In the genomic region with DNA sequence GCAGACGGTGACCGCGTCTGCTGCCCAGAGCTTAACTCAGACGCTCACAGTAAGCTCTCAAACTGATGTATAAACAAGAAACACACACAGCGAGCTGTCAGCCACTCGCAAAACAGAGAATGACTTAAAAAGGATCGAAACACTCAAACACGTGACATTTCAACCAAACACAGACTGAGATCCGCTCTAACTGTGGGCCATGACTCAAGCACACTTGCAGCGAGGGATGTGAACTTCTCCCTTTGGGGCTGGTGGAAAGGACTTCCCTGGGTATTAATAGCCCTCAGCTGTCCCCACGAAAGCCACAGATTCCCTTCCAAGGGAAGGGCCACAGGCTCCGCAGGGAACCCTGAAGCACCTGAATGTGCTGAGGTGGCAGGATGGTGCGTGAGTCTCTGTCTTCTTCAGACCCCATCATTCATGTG, we compare ENCODE assay signal across 9 cellular contexts. TPM values are rescaled to one million over a fixed set of nuclear protein-coding genes. Genes with fewer than 3 reads are reported as not detected.
DNase-seq lines count a peak whose midpoint lies in the region; ATAC-seq and TF ChIP-seq lines count a peak whose summit lies in the region.
"Had no signal": no experiment of that assay in that cellular context is flagged by ENCODE, and none has a peak within 500 bp of the region (broad histone marks: within the 10 kb centered on the region; RNA-seq: fewer than 3 reads in every experiment).

No MANE protein-coding gene starts in this region.

- H3K27me3 ChIP-seq in GM23248 (replicated peaks; ENCODE audit: insufficient read depth), result peaks cover 57% of the 10 kb centered on the region

- CTCF ChIA-PET in activated CD8-positive, alpha-beta T cell treated with anti-CD3 and anti-CD28 coated beads for 36 hours (lab: Charles Lee), result interaction anchor here (0.6 to 2.8 kb wide), 9 partner anchors 10 to 247 kb away, joined by 3 to 11 read pairs (median 3); no protein-coding TSS in a partner anchor
- CTCF ChIA-PET in HEK293T (lab: Yijun Ruan, JAX), result no interaction called here

- no peak for TF ChIP-seq CTCF in activated CD8-positive, alpha-beta T cell treated with anti-CD3 and anti-CD28 coated beads for 36 hours (IDR thresholded peaks at IDR 0.05)
- no peak for TF ChIP-seq CTCF in nephron (IDR thresholded peaks at IDR 0.05; ENCODE audit: unreplicated experiment in 3 of 3)

- 78 to 83% methylated on average over 13 of the region's 13 CpGs for WGBS in GM23248 (ENCODE audit: low coverage in 1 of 2, low lambda C conversion rate in 2 of 2, missing lambda C conversion rate in 2 of 2), 2 experiments

- no peaks in the 10 kb centered on the region for H3K9me3 ChIP-seq in GM23248 (ENCODE audit: low read depth)

- peak overlapping the region; percentile 87 for H3K27ac Mint-ChIP-seq in activated CD8-positive, alpha-beta T cell treated with anti-CD3 and anti-CD28 coated beads for 36 hours
- peak overlapping the region in 2 of 3 experiments; percentile 20 to 60 for H3K27ac Mint-ChIP-seq in nephron

- no peak overlapping the region for H3K4me2 ChIP-seq in GM23248 (ENCODE audit: unreplicated experiment)

- peak; percentile 75 for DNase-seq in activated CD8-positive, alpha-beta T cell treated with anti-CD3 and anti-CD28 coated beads for 36 hours
- DNase-seq in HEK293T (ENCODE audit: extremely low spot score) (no peak), NCI-H748 treated with DMSO at 0.1 percent for 48 hours (lab: John Stamatoyannopoulos, UW) (no peak), GM23248 (no peak)
- DNase-seq: right cardiac atrium had no signal

- no peaks in the 10 kb centered on the region for H3K4me1 ChIP-seq in GM23248 (ENCODE audit: insufficient read depth)

- H3K4me1 Mint-ChIP-seq in activated CD8-positive, alpha-beta T cell treated with anti-CD3 and anti-CD28 coated beads for 36 hours (ENCODE audit: low read depth), result peaks cover 88% of the 10 kb centered on the region
- H3K4me1 Mint-ChIP-seq in nephron, result peaks cover 55% of the 10 kb centered on the region

- ATAC-seq in GM18867 (IDR thresholded peaks at IDR 0.05; ENCODE audit: unreplicated experiment) (peak; percentile 58), HG03060 (IDR thresholded peaks at IDR 0.05; ENCODE audit: low read depth, unreplicated experiment) (peak; percentile 90), GM18519 (IDR thresholded peaks at IDR 0.05; ENCODE audit: low FRiP score, unreplicated experiment) (no peak)
- ATAC-seq in activated CD8-positive, alpha-beta T cell treated with anti-CD3 and anti-CD28 coated beads for 36 hours, result peak; percentile 73

- H3K36me3 Mint-ChIP-seq in activated CD8-positive, alpha-beta T cell treated with anti-CD3 and anti-CD28 coated beads for 36 hours (ENCODE audit: low read depth), result peaks cover 44% of the 10 kb centered on the region
- H3K36me3 Mint-ChIP-seq in nephron (ENCODE audit: low read depth), result no peaks in the 10 kb centered on the region

- H3K36me3 ChIP-seq in GM23248 (ENCODE audit: low read depth), result no peaks in the 10 kb centered on the region

- no peaks in the 10 kb centered on the region for H3F3A ChIP-seq in GM23248 (ENCODE audit: insufficient read depth)

- in situ Hi-C loops in GM23248 (cut with MboI), result no loop called here

- intact Hi-C loops in activated CD8-positive, alpha-beta T cell treated with anti-CD3 and anti-CD28 coated beads for 36 hours (cut with micrococcal nuclease), result no loop called here

- H3K27me3 Mint-ChIP-seq in activated CD8-positive, alpha-beta T cell treated with anti-CD3 and anti-CD28 coated beads for 36 hours, result no peaks in the 10 kb centered on the region
- H3K27me3 Mint-ChIP-seq in nephron (ENCODE audit: low read depth), result peaks cover 26% of the 10 kb centered on the region

- POLR2A ChIA-PET in activated CD8-positive, alpha-beta T cell treated with anti-CD3 and anti-CD28 coated beads for 36 hours (lab: Charles Lee), result interaction anchor here (0.6 to 10.7 kb wide), 6 partner anchors 14 to 1388 kb away, joined by 3 to 111 read pairs (median 3); no protein-coding TSS in a partner anchor
- POLR2A ChIA-PET in HEK293T (lab: Yijun Ruan, JAX), result no interaction called here

- H3K9me3 Mint-ChIP-seq in activated CD8-positive, alpha-beta T cell treated with anti-CD3 and anti-CD28 coated beads for 36 hours, result no peaks in the 10 kb centered on the region
- H3K9me3 Mint-ChIP-seq in nephron, result no peaks in the 10 kb centered on the region

- H3K27ac ChIP-seq in GM23248, result no peak overlapping the region

- H3K4me3 ChIP-seq in GM23248, result no peak overlapping the region

- peak overlapping the region; percentile 42 for H3K4me3 Mint-ChIP-seq in activated CD8-positive, alpha-beta T cell treated with anti-CD3 and anti-CD28 coated beads for 36 hours
- no peak overlapping the region for H3K4me3 Mint-ChIP-seq in nephron

- no peaks in the 10 kb centered on the region for H4K20me1 ChIP-seq in GM23248 (ENCODE audit: insufficient read depth)

- no peaks in the 10 kb centered on the region for H3K9me2 ChIP-seq in GM23248 (ENCODE audit: insufficient read depth)

- H2AFZ ChIP-seq in GM23248, result no peak overlapping the region

- no peaks in the 10 kb centered on the region for H3K79me2 ChIP-seq in GM23248 (ENCODE audit: insufficient read depth)

- H3K9ac ChIP-seq in GM23248, result no peak overlapping the region

TF ChIP-seq in HEK293T, 16 proteins besides CTCF, POLR2A, EP300 and RAD21:
- TF ChIP-seq HDGF (IDR thresholded peaks at IDR 0.05; ENCODE audit: borderline replicate concordance) (no peak), L3MBTL2 (conservative IDR thresholded peaks at IDR 0.05) (no peak), SUZ12 (IDR thresholded peaks at IDR 0.05) (no peak), BHLHE40 (IDR thresholded peaks at IDR 0.05; ENCODE audit: borderline replicate concordance) (no peak)

RNA-seq across cellular contexts. Expression of a gene that starts 29.1 kb away (rescaled TPM):
- total RNA-seq in activated CD8-positive, alpha-beta T cell treated with anti-CD3 and anti-CD28 coated beads for 36 hours, result 10 to 100 TPM; 83.6 to 87.8 TPM
- total RNA-seq in GM23248 (2014; rRNA removed; shearing (Covaris generic)), result not detected in 2 replicates
- 0.06 TPM in 1 of 2 replicates, not detected in the other for polyA plus RNA-seq in GM23248 (2016; fragmentation: Nextera tagmentation; extraction: Ambion mirVana)

Comparison
In these comparisons a context has a peak if more than half of its experiments do, and no peak if none do; other contexts are left out.
1. RNA of a gene that starts 29.1 kb away (total RNA-seq): 83.6 to 87.8 TPM in activated CD8-positive, alpha-beta T cell treated with anti-CD3 and anti-CD28 coated beads for 36 hours; not detected in GM23248; every median in the first group is over 10 times any median in the second.